Comparison of ENCODE assay signal across 9 cellular contexts in the genomic region with DNA sequence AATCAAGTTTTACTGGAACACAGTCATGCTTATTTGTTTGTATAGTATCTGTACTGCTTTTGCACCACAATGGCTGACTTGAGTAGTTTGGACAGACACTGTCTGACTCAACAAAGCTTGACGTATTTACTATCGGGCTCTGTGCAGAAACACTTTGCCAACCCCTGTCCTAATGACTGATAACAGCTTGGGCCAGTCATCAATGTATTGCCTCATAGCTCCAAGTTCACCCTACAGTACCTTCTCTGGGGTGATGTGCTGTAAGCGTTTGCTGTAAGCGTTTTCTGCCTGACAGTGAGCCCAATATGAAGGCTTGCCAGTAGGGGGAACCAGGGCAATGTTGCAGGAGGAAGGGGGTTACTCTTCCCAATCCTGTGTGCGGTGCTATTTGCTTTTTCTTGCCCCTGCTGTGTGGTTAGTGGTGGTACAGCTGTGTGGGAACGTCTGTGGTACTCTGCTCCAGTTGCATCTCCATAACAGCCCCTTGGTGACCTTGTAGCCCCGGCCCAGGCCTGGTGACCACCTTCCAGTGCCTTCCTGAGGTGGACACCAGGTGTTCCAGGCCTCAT. TPM values are rescaled to one million over a fixed set of nuclear protein-coding genes. Genes with fewer than 3 reads are reported as not detected.
DNase-seq lines count a peak whose midpoint lies in the region; ATAC-seq and TF ChIP-seq lines count a peak whose summit lies in the region.
"Had no signal": no experiment of that assay in that cellular context is flagged by ENCODE, and none has a peak within 500 bp of the region (broad histone marks: within the 10 kb centered on the region; RNA-seq: fewer than 3 reads in every experiment).

No MANE protein-coding gene starts in this region.

- H3K27ac ChIP-seq in Karpas-422 (ENCODE audit: low read length) (no peak overlapping the region), thyroid gland (no peak overlapping the region)
- H3K27ac ChIP-seq: neutrophil had no signal

- H3K4me1 ChIP-seq in Karpas-422 (ENCODE audit: low read length) (peaks cover 12% of the 10 kb centered on the region), thyroid gland (peaks cover 0 to 11% of the 10 kb centered on the region in 2 donors)

- no peak overlapping the region for H3K4me2 ChIP-seq in Karpas-422 (ENCODE audit: low read depth, low read length, poor library complexity, severe bottlenecking)

- peak; percentile 74 for TF ChIP-seq CTCF in fibroblast of villous mesenchyme (IDR thresholded peaks at IDR 0.05; ENCODE audit: insufficient read depth, low read depth, low read length)
- TF ChIP-seq CTCF in thyroid gland (IDR thresholded peaks at IDR 0.05), result peak in 2 of 6 experiments; percentile 37 to 38

- WGBS in thyroid gland, 2 donors, result 28 to 39% methylated on average over 6 to 7 of the region's 7 CpGs

- TF ChIP-seq POLR2A in thyroid gland (IDR thresholded peaks at IDR 0.05), result no peak

- DNase-seq in Daoy (ENCODE audit: low read depth) (peak; percentile 54), Karpas-422 (peak; percentile 87), SIG-M5 (lab: John Stamatoyannopoulos, UW) (peak; percentile 57), fibroblast of villous mesenchyme (ENCODE audit: low read depth) (peak; percentile 87), sciatic nerve (ENCODE audit: low spot score) (no peak), amniotic stem cell (lab: John Stamatoyannopoulos, UW) (no peak), thyroid gland (no peak), occipital lobe (lab: John Stamatoyannopoulos, UW) (no peak)

- intact Hi-C loops in sciatic nerve (cut with DNase I) (no loop called here), thyroid gland (cut with DNase I) (loop anchor here (5.0 kb wide), 1 partner anchor 147 kb away; no protein-coding TSS in a partner anchor)

- H3K79me2 ChIP-seq in Karpas-422 (ENCODE audit: low read length), result no peaks in the 10 kb centered on the region

- no peaks in the 10 kb centered on the region for H3K9me2 ChIP-seq in Karpas-422 (replicated peaks; ENCODE audit: insufficient read depth, low read length)

- H3K4me3 ChIP-seq in Karpas-422 (ENCODE audit: low read length), result no peak overlapping the region
- H3K4me3 ChIP-seq in fibroblast of villous mesenchyme (ENCODE audit: low read depth, low read length), result no peak overlapping the region
- no peak overlapping the region for H3K4me3 ChIP-seq in thyroid gland (replicated peaks in 1 of 3)

- H3K27me3 ChIP-seq in Karpas-422 (ENCODE audit: low read length) (no peaks in the 10 kb centered on the region), thyroid gland (no peaks in the 10 kb centered on the region)

- no peak overlapping the region for H3K9ac ChIP-seq in Karpas-422 (ENCODE audit: low read length)

- no peaks in the 10 kb centered on the region for H4K20me1 ChIP-seq in Karpas-422 (ENCODE audit: insufficient read depth, low read depth, low read length)

- no peak overlapping the region for H2AFZ ChIP-seq in Karpas-422 (ENCODE audit: low read length)

- H3K9me3 ChIP-seq in Karpas-422 (ENCODE audit: low read length) (no peaks in the 10 kb centered on the region), thyroid gland (no peaks in the 10 kb centered on the region)
- H3K9me3 ChIP-seq: neutrophil had no signal

- H3K36me3 ChIP-seq in Karpas-422 (ENCODE audit: insufficient read depth, low read length), result no peaks in the 10 kb centered on the region
- H3K36me3 ChIP-seq in thyroid gland, result no peaks in the 10 kb centered on the region
- H3K36me3 ChIP-seq: neutrophil had no signal

- ATAC-seq in sciatic nerve, result peak; percentile 50

RNA-seq across cellular contexts. Expression of a gene that starts 5.4 kb away (rescaled TPM):
- total RNA-seq in Daoy (2014; rRNA removed; shearing (Covaris generic)), result not detected in 2 replicates
- not detected in 2 replicates for total RNA-seq in Karpas-422 (2014; rRNA removed; shearing (Covaris generic); ENCODE audit: low replicate concordance)
- total RNA-seq in fibroblast of villous mesenchyme, result not detected in 2 replicates
- not detected for total RNA-seq in sciatic nerve
- total RNA-seq in thyroid gland, result not detected
- total RNA-seq in occipital lobe, result 6.9 TPM

RNA-seq across cellular contexts. Expression of a gene that starts 31.3 kb away (rescaled TPM):
- 4.6 and 4.8 TPM in 2 replicates for total RNA-seq in Daoy (2014; rRNA removed; shearing (Covaris generic))
- 43.8 and 46.0 TPM in 2 replicates for total RNA-seq in Karpas-422 (2014; rRNA removed; shearing (Covaris generic); ENCODE audit: low replicate concordance)
- total RNA-seq in fibroblast of villous mesenchyme, result 11.9 and 12.5 TPM in 2 replicates
- 68.9 TPM for total RNA-seq in sciatic nerve
- 10 to 100 TPM; 37.5 to 70.4 (median 44.5) TPM for total RNA-seq in thyroid gland
- 6.1 TPM for total RNA-seq in occipital lobe

Comparison
In these comparisons a context has a peak if more than half of its experiments do, and no peak if none do; other contexts are left out.
1. DNase-seq: peak in Daoy (single experiment), Karpas-422 (single experiment), SIG-M5 (single experiment) and fibroblast of villous mesenchyme (single experiment); none in sciatic nerve (single experiment), amniotic stem cell (single experiment), thyroid gland (0 of 2) and occipital lobe (single experiment).